In the genomic region with DNA sequence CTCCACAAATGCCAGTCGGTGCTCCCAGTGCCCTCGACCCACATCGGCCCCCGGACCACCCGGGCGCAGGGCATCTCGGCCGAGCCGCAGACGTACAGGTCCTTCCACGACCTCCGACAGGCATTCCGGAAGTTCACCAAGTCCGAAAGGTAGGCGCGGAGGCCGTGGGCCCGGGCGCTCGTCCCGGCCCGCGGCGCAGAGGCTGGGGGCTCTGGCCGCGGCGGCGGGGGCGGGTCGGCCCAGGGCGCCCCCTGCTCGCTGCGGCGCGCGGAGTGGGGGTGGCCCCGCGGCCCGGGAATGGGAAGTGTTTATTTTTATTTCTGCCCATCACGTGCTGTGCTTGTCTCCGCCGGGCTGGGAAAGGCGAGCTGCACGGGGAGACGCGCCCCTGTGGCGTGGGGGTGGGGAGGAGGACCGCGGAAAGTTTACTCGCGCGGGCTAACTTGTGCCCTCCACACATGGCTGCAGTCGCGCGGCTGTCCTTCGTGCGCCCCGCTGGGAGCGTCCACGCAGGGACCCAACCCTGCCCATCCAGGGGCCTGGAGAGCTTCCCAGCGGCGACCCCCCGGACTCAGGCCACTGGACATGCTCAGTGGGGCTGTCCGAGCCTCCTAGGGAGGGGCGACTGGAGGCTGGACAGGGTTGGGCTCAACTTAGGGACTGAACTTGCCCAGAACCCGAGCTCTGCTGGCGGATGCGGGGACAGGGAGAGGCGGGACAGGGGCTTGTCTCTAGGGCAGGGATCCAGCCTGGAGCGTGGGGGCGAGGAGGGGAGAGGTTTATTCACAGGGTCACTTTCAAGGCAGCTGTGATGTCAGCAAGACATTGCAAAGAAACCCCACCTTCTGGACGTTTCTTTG, we compare ENCODE assay signal across 8 cellular contexts.
DNase-seq lines count a peak whose midpoint lies in the region; ATAC-seq, FAIRE-seq and TF ChIP-seq lines count a peak whose summit lies in the region.

No MANE protein-coding gene starts in this region.

- no peak for TF ChIP-seq POLR2A in H1 (IDR thresholded peaks at IDR 0.05; ENCODE audit: control extremely low read depth in 1 of 2, low read depth in 2 of 2, low read length in 2 of 2)
- no peak for TF ChIP-seq POLR2A in GM18505 (IDR thresholded peaks at IDR 0.05; ENCODE audit: borderline replicate concordance, extremely low read depth, insufficient read depth, insufficient read length)

- H4K91ac ChIP-seq in H1 (replicated peaks; ENCODE audit: insufficient read length, low read length) = no peak overlapping the region

- peaks cover 0 to 2% (median 1%) of the 10 kb centered on the region in 4 experiments; a peak in 2 of 7 replicates for H3K4me1 ChIP-seq in H1 (replicated peaks in 1 of 4; ENCODE audit: control insufficient read depth in 3 of 4, insufficient read depth in 4 of 4, low read length in 3 of 4)

- peaks cover 10 to 39% (median 32%) of the 10 kb centered on the region in 4 experiments for H3K27me3 ChIP-seq in H1 (replicated peaks in 1 of 4; ENCODE audit: control insufficient read depth in 3 of 4, extremely low read depth in 1 of 4, insufficient read depth in 3 of 4, low read length in 3 of 4)

- no peak overlapping the region for H2BK5ac ChIP-seq in H1 (ENCODE audit: low read depth, low read length)

- no peaks in the 10 kb centered on the region for H3K9me3 ChIP-seq in H1 (ENCODE audit: insufficient read depth in 2 of 2, low read depth in 1 of 2, low read length in 1 of 2)

- no peak overlapping the region for H3K23ac ChIP-seq in H1 (ENCODE audit: insufficient read length)

- no peak overlapping the region for H2BK12ac ChIP-seq in H1 (ENCODE audit: low read depth, low read length)

- 2% methylated on average over 57 of the region's 72 CpGs; no CpG with 5 or more reads in 1 of the 2 experiments for WGBS in H1 (ENCODE audit: extremely low coverage in 1 of 2, insufficient coverage in 1 of 2, insufficient read length in 1 of 2, insufficient replicate concordance in 2 of 2, low coverage in 1 of 2, low lambda C conversion rate in 2 of 2, missing lambda C conversion rate in 1 of 2), 2 experiments

- no peak overlapping the region for H4K5ac ChIP-seq in H1 (ENCODE audit: insufficient read length, low read depth, low read length)

- no peak for ATAC-seq in HG03469 (IDR thresholded peaks at IDR 0.05; ENCODE audit: unreplicated experiment)
- no peak for ATAC-seq in GM18505 (IDR thresholded peaks at IDR 0.05; ENCODE audit: unreplicated experiment)
- ATAC-seq in GM21526 (IDR thresholded peaks at IDR 0.05; ENCODE audit: low FRiP score, unreplicated experiment) = no peak

- no peak overlapping the region for H3K18ac ChIP-seq in H1 (ENCODE audit: extremely low read depth, low read length)

- H3K56ac ChIP-seq in H1 (replicated peaks; ENCODE audit: insufficient read length, low read depth, low read length) = no peak overlapping the region

- no peak overlapping the region for H3K27ac ChIP-seq in H1 (ENCODE audit: low read depth, low read length)

- TF ChIP-seq CTCF in AG04449 (IDR thresholded peaks at IDR 0.05; ENCODE audit: insufficient read depth, low read length, missing control alignments) (no peak), H1 (IDR thresholded peaks at IDR 0.05; ENCODE audit: control extremely low read depth in 1 of 3, insufficient read depth in 1 of 3, low read depth in 1 of 3, low read length in 3 of 3) (no peak)

- H3K4me3 ChIP-seq in AG04449 (ENCODE audit: low read depth, low read length) (peak overlapping the region; percentile 88), H1 (ENCODE audit: extremely low read depth in 1 of 4, insufficient read depth in 2 of 4, low read depth in 3 of 4, low read length in 4 of 4) (peak overlapping the region; percentile 64 to 75 (median 68))

- H3K9ac ChIP-seq in H1 (replicated peaks in 1 of 4; ENCODE audit: extremely low read depth in 1 of 4, low read depth in 3 of 4, low read length in 3 of 4) = peak overlapping the region in 1 of 4 experiments; percentile 9; a peak in 1 of 7 replicates

- H4K20me1 ChIP-seq in H1 (replicated peaks in 1 of 2; ENCODE audit: control insufficient read depth in 1 of 2, insufficient read depth in 2 of 2, low read length in 2 of 2) = peaks cover 0 to 2% of the 10 kb centered on the region in 2 experiments

- peaks cover 12% of the 10 kb centered on the region for H3K23me2 ChIP-seq in H1 (ENCODE audit: low read depth, low read length)

- TF ChIP-seq EP300 in H1 (IDR thresholded peaks at IDR 0.05; ENCODE audit: borderline replicate concordance in 1 of 2, low read depth in 2 of 2, low read length in 2 of 2) = no peak

- DNase-seq in AG04449 (ENCODE audit: low read depth, low spot score) (no peak), NCI-H69 (lab: John Stamatoyannopoulos, UW) (peak; percentile 9), H1 (ENCODE audit: low read depth in 1 of 2, low spot score in 2 of 2) (peak in 1 of 2 experiments; percentile 57), mucosa of gallbladder (ENCODE audit: low spot score) (peak; percentile 40), GDM1 (lab: John Stamatoyannopoulos, UW) (no peak)

- H2AK5ac ChIP-seq in H1 (ENCODE audit: low read depth, low read length) = no peak overlapping the region

- FAIRE-seq in H1 (lab: Jason Lieb, UNC) = no peak

- H2AFZ ChIP-seq in H1 (ENCODE audit: low read length) = 0 out of 2 replicates have a peak overlapping the region, but pooled peaks have one; percentile 94

- no peak overlapping the region for H3K14ac ChIP-seq in H1 (ENCODE audit: insufficient read length)

- no peaks in the 10 kb centered on the region for H3K36me3 ChIP-seq in H1 (ENCODE audit: control insufficient read depth in 2 of 4, insufficient read depth in 4 of 4, low read length in 3 of 4)

- TF ChIP-seq RAD21 in H1 (IDR thresholded peaks at IDR 0.05 in 1 of 2, conservative IDR thresholded peaks at IDR 0.05 in 1 of 2; ENCODE audit: low read depth in 2 of 2, low read length in 2 of 2) = no peak

- H3K4me2 ChIP-seq in H1 (ENCODE audit: insufficient read depth in 1 of 2, low read depth in 2 of 2, low read length in 2 of 2) = peak overlapping the region; percentile 98 to 99

- no peaks in the 10 kb centered on the region for H3K79me2 ChIP-seq in H1 (ENCODE audit: control insufficient read depth in 1 of 2, insufficient read depth in 2 of 2, low read length in 2 of 2)

- H3K79me1 ChIP-seq in H1 (ENCODE audit: low read depth, low read length) = no peaks in the 10 kb centered on the region

- CTCF ChIA-PET in AG04449 (lab: Yijun Ruan, JAX) = interaction anchor here (0.6 to 3.0 kb wide), 7 partner anchors 9 to 1319 kb away, joined by 3 to 11 read pairs (median 4); no protein-coding TSS in a partner anchor
- CTCF ChIA-PET in H1 (lab: Charles Lee; ENCODE audit: partially characterized antibody) = interaction anchor here (0.6 to 2.2 kb wide), 10 partner anchors 9 to 1225 kb away, joined by 3 to 9 read pairs (median 3); no protein-coding TSS in a partner anchor

- no peak overlapping the region for H3K4ac ChIP-seq in H1 (replicated peaks; ENCODE audit: insufficient read length, low read depth, low read length)

- no peak overlapping the region for H2BK120ac ChIP-seq in H1 (replicated peaks; ENCODE audit: low read depth, low read length)

- no peak overlapping the region for H2BK15ac ChIP-seq in H1 (ENCODE audit: low read length)

- no peak overlapping the region for H4K8ac ChIP-seq in H1 (ENCODE audit: extremely low read depth, insufficient read depth, low read length)

- H2BK20ac ChIP-seq in H1 (ENCODE audit: low read length) = no peak overlapping the region

- POLR2A ChIA-PET in AG04449 (lab: Yijun Ruan, JAX) = interaction anchor here (1.0 to 1.8 kb wide), 2 partner anchors 8 to 1327 kb away, joined by 3 to 6 read pairs; no protein-coding TSS in a partner anchor
- POLR2A ChIA-PET in H1 (lab: Charles Lee; ENCODE audit: partially characterized antibody) = interaction anchor here (1.4 kb wide), 1 partner anchor 203 kb away, joined by 3 read pairs; no protein-coding TSS in a partner anchor

TF ChIP-seq in H1, 55 proteins besides CTCF, POLR2A, EP300 and RAD21:
- TF ChIP-seq HDAC2 (IDR thresholded peaks at IDR 0.05; ENCODE audit: borderline replicate concordance in 1 of 2, low read depth in 2 of 2, low read length in 2 of 2) (0 out of 4 replicates have a peak, but pooled peaks of 1 of the 2 experiments have one; percentile 2), GTF2F1 (IDR thresholded peaks at IDR 0.05; ENCODE audit: borderline replicate concordance, low read depth, low read length) (no peak), MAFK (IDR thresholded peaks at IDR 0.05; ENCODE audit: low read depth, low read length) (no peak), TBP (IDR thresholded peaks at IDR 0.05; ENCODE audit: low read depth, low read length) (no peak), EZH2 (IDR thresholded peaks at IDR 0.05; ENCODE audit: low read depth, low read length, severe bottlenecking) (peak; percentile 63), SP1 (IDR thresholded peaks at IDR 0.05; ENCODE audit: low read depth, low read length) (no peak), YY1 (IDR thresholded peaks at IDR 0.05; ENCODE audit: low read depth, low read length) (no peak), KDM4A (IDR thresholded peaks at IDR 0.05; ENCODE audit: low read depth, low read length, severe bottlenecking) (peak; percentile 59)

Comparison
In these comparisons a context has a peak if more than half of its experiments do, and no peak if none do; other contexts are left out.
1. DNase-seq: peak in NCI-H69 (single experiment) and mucosa of gallbladder (single experiment); none in AG04449 (single experiment) and GDM1 (single experiment).